In the genomic region with DNA sequence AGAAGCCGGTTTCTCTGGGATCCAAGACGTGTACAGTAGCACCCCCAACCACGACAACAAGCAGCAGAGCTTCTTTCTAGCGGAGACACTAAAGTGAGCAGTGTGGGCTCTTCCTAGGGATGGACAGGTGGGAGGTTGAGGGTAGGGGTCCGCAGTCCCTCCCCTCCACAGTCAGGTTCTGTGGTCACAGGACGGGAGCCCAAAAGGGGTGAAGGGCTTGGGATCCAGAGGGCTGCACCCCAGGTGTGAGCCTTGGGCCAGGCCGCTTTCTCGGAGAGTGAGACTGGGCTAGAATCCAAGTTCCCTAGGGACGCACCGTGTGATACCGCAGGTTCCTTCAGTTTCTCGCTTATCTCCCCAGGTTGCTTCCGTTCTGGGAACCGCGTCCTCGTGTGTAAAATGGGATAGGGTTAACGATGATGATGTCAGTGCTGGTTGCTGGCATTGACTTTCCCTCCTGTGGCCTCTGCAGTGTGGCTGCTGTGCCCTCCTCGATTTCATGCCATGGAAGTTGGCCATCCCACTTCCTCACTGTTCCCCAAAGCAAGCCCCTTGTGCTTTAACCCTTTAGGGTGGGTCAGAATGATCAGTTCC, we compare ENCODE assay signal across 18 cellular contexts. TPM values are rescaled to one million over a fixed set of nuclear protein-coding genes. Genes with fewer than 3 reads are reported as not detected.
A peak's percentile ranks its signal among the peaks of the same experiment; 100 is the strongest.
DNase-seq lines count a peak whose midpoint lies in the region; ATAC-seq and TF ChIP-seq lines count a peak whose summit lies in the region.
"Had no signal": no experiment of that assay in that cellular context is flagged by ENCODE, and none has a peak within 500 bp of the region (broad histone marks: within the 10 kb centered on the region; RNA-seq: fewer than 3 reads in every experiment).

No MANE protein-coding gene starts in this region.

- no peak for DNase-seq in activated naive CD4-positive, alpha-beta T cell treated with anti-CD3 and anti-CD28 coated beads, Interleukin-2, amount 50 U/mL, for 16 hours
- DNase-seq in NCI-H2107 treated with DMSO at 0.1 percent for 48 hours (lab: John Stamatoyannopoulos, UW; ENCODE audit: unreplicated experiment) = peak; percentile 94
- no peak for DNase-seq in endothelial cell (ENCODE audit: low spot score)
- DNase-seq in stimulated activated naive B cell treated with anti-CD40 and anti-IgM and Interleukin-4, amounts not matched to agents 10 μg/mL and 1 μg/mL and 100 μg/mL, for 72 hours = no peak
- DNase-seq in posterior cingulate gyrus = no peak
- no peak for DNase-seq in DMS79 treated with DMSO at 0.1 percent for 48 hours (lab: John Stamatoyannopoulos, UW)
- no peak for DNase-seq in NCI-H128 (lab: John Stamatoyannopoulos, UW; ENCODE audit: unreplicated experiment)
- DNase-seq: activated CD4-positive, alpha-beta T cell treated with anti-CD3 and anti-CD28 coated beads for 4 hours; GDM1; HCEC 1CT; KG1; occipital lobe; PC-3; retina; stimulated activated CD4-positive, alpha-beta T cell treated with anti-CD3 and anti-CD28 coated beads, Interleukin-4, amount 100 ng/mL, for 4 hours; T-helper 1 cell had no signal

- intact Hi-C loops in posterior cingulate gyrus (cut with DNase I) = no loop called here

- H3K4me1 Mint-ChIP-seq in activated naive CD4-positive, alpha-beta T cell treated with anti-CD3 and anti-CD28 coated beads, Interleukin-2, amount 50 U/mL, for 24 hours = peaks cover 8% of the 10 kb centered on the region
- peaks cover 36% of the 10 kb centered on the region for H3K4me1 Mint-ChIP-seq in endothelial cell (ENCODE audit: unreplicated experiment)
- H3K4me1 Mint-ChIP-seq in stimulated activated naive B cell treated with anti-CD40 and anti-IgM and Interleukin-4, amounts not matched to agents 10 μg/mL and 1 μg/mL and 100 μg/mL, for 72 hours = peaks cover 0 to 2% of the 10 kb centered on the region in 2 donors

- peaks cover 8% of the 10 kb centered on the region for H3K36me3 Mint-ChIP-seq in activated naive CD4-positive, alpha-beta T cell treated with anti-CD3 and anti-CD28 coated beads, Interleukin-2, amount 50 U/mL, for 24 hours
- peaks cover 13% of the 10 kb centered on the region for H3K36me3 Mint-ChIP-seq in endothelial cell (ENCODE audit: low read depth, unreplicated experiment)
- no peaks in the 10 kb centered on the region for H3K36me3 Mint-ChIP-seq in stimulated activated naive B cell treated with anti-CD40 and anti-IgM and Interleukin-4, amounts not matched to agents 10 μg/mL and 1 μg/mL and 100 μg/mL, for 72 hours
- H3K36me3 Mint-ChIP-seq: type B pancreatic cell had no signal

- H3K4me3 Mint-ChIP-seq in activated naive CD4-positive, alpha-beta T cell treated with anti-CD3 and anti-CD28 coated beads, Interleukin-2, amount 50 U/mL, for 24 hours = no peak overlapping the region
- no peak overlapping the region for H3K4me3 Mint-ChIP-seq in endothelial cell (ENCODE audit: unreplicated experiment)
- no peak overlapping the region for H3K4me3 Mint-ChIP-seq in stimulated activated naive B cell treated with anti-CD40 and anti-IgM and Interleukin-4, amounts not matched to agents 10 μg/mL and 1 μg/mL and 100 μg/mL, for 72 hours
- H3K4me3 Mint-ChIP-seq: type B pancreatic cell had no signal

- H3K27ac Mint-ChIP-seq in activated naive CD4-positive, alpha-beta T cell treated with anti-CD3 and anti-CD28 coated beads, Interleukin-2, amount 50 U/mL, for 24 hours = peak overlapping the region; percentile 76
- H3K27ac Mint-ChIP-seq in endothelial cell (ENCODE audit: unreplicated experiment) = peak overlapping the region; percentile 76
- peak overlapping the region; percentile 60 for H3K27ac Mint-ChIP-seq in stimulated activated naive B cell treated with anti-CD40 and anti-IgM and Interleukin-4, amounts not matched to agents 10 μg/mL and 1 μg/mL and 100 μg/mL, for 72 hours
- H3K27ac Mint-ChIP-seq: type B pancreatic cell had no signal

- H3K27me3 Mint-ChIP-seq in activated naive CD4-positive, alpha-beta T cell treated with anti-CD3 and anti-CD28 coated beads, Interleukin-2, amount 50 U/mL, for 24 hours = no peaks in the 10 kb centered on the region
- H3K27me3 Mint-ChIP-seq in endothelial cell (ENCODE audit: unreplicated experiment) = peaks cover 1% of the 10 kb centered on the region
- H3K27me3 Mint-ChIP-seq in stimulated activated naive B cell treated with anti-CD40 and anti-IgM and Interleukin-4, amounts not matched to agents 10 μg/mL and 1 μg/mL and 100 μg/mL, for 72 hours = peaks cover 9 to 10% of the 10 kb centered on the region in 2 donors
- H3K27me3 Mint-ChIP-seq: type B pancreatic cell had no signal

- no peaks in the 10 kb centered on the region for H3K9me3 Mint-ChIP-seq in activated naive CD4-positive, alpha-beta T cell treated with anti-CD3 and anti-CD28 coated beads, Interleukin-2, amount 50 U/mL, for 24 hours
- no peaks in the 10 kb centered on the region for H3K9me3 Mint-ChIP-seq in endothelial cell (ENCODE audit: unreplicated experiment)
- H3K9me3 Mint-ChIP-seq in stimulated activated naive B cell treated with anti-CD40 and anti-IgM and Interleukin-4, amounts not matched to agents 10 μg/mL and 1 μg/mL and 100 μg/mL, for 72 hours = no peaks in the 10 kb centered on the region
- H3K9me3 Mint-ChIP-seq: type B pancreatic cell had no signal

- no peak for ATAC-seq in stimulated activated naive B cell treated with anti-CD40 and anti-IgM and Interleukin-4, amounts not matched to agents 10 μg/mL and 1 μg/mL and 100 μg/mL, for 72 hours (replicated peaks)
- ATAC-seq: PC-3 had no signal

- TF ChIP-seq CTCF in endothelial cell (IDR thresholded peaks at IDR 0.05; ENCODE audit: unreplicated experiment) = no peak

RNA-seq across cellular contexts. Expression of gene SELENON, which starts 17.3 kb away (rescaled TPM):
- 284 TPM for total RNA-seq in endothelial cell (ENCODE audit: unreplicated experiment)

RNA-seq across cellular contexts. Expression of gene MTFR1L, which starts 37.0 kb away (rescaled TPM):
- 48.1 TPM for total RNA-seq in endothelial cell (ENCODE audit: unreplicated experiment)
